13 cellular contexts compared by ENCODE assay signal in genomic region chr2:28709101-28709500, GRCh38. TPM values are rescaled to one million over a fixed set of nuclear protein-coding genes. Genes with fewer than 3 reads are reported as not detected.
DNase-seq lines count a peak whose midpoint lies in the region; ATAC-seq and TF ChIP-seq lines count a peak whose summit lies in the region.
"Had no signal": no experiment of that assay in that cellular context is flagged by ENCODE, and none has a peak within 500 bp of the region (broad histone marks: within the 10 kb centered on the region; RNA-seq: fewer than 3 reads in every experiment).

No MANE protein-coding gene starts in this region.

- no peak overlapping the region for H2BK120ac ChIP-seq in mesendoderm (ENCODE audit: low read depth, low read length)

- no peak overlapping the region for H3K23ac ChIP-seq in mesendoderm (ENCODE audit: low read length)

- WGBS in upper lobe of left lung, 2 donors = 53 to 59% methylated on average over 8 of the region's 8 CpGs
- no CpG with 5 or more reads among the region's 8 CpGs for WGBS in mesendoderm (ENCODE audit: extremely low coverage, insufficient coverage, low lambda C conversion rate)

- peaks cover 22% of the 10 kb centered on the region for H3K9me3 Mint-ChIP-seq in dendritic cell treated with granulocyte-macrophage colony-stimulating factor and Interleukin-4, amounts not matched to agents 40 ng/mL and 50 ng/mL, for 4 days

- H3K27ac ChIP-seq in upper lobe of left lung (peak overlapping the region; percentile 8 to 68 (median 54)), mesendoderm (ENCODE audit: low read depth, low read length) (no peak overlapping the region)
- H3K27ac ChIP-seq: adrenal gland had no signal

- H3K4ac ChIP-seq in mesendoderm (ENCODE audit: low read depth, low read length) = no peak overlapping the region

- H2BK15ac ChIP-seq in mesendoderm (replicated peaks; ENCODE audit: low read depth) = no peak overlapping the region

- H3K4me1 Mint-ChIP-seq in dendritic cell treated with granulocyte-macrophage colony-stimulating factor and Interleukin-4, amounts not matched to agents 40 ng/mL and 50 ng/mL, for 4 days (ENCODE audit: low read depth) = peaks cover 36% of the 10 kb centered on the region

- H3K9ac ChIP-seq in mesendoderm (ENCODE audit: low read length) = no peak overlapping the region

- peak overlapping the region; percentile 52 for H3K27ac Mint-ChIP-seq in dendritic cell treated with granulocyte-macrophage colony-stimulating factor and Interleukin-4, amounts not matched to agents 40 ng/mL and 50 ng/mL, for 4 days
- H3K27ac Mint-ChIP-seq: effector memory CD8-positive, alpha-beta T cell had no signal

- no peaks in the 10 kb centered on the region for H3K79me2 ChIP-seq in mesendoderm (ENCODE audit: control insufficient read depth, insufficient read depth, low read length)

- H3K4me3 Mint-ChIP-seq in dendritic cell treated with granulocyte-macrophage colony-stimulating factor and Interleukin-4, amounts not matched to agents 40 ng/mL and 50 ng/mL, for 4 days = no peak overlapping the region
- H3K4me3 Mint-ChIP-seq: effector memory CD8-positive, alpha-beta T cell had no signal

- no peak overlapping the region for H3K56ac ChIP-seq in mesendoderm (ENCODE audit: low read length)

- no peak for TF ChIP-seq EP300 in upper lobe of left lung (IDR thresholded peaks at IDR 0.05)

- H3K9me3 ChIP-seq in mucosa of descending colon (no peaks in the 10 kb centered on the region), upper lobe of left lung (no peaks in the 10 kb centered on the region)
- H3K9me3 ChIP-seq: adrenal gland had no signal

- intact Hi-C loops in dendritic cell treated with granulocyte-macrophage colony-stimulating factor and Interleukin-4, amounts not matched to agents 40 ng/mL and 50 ng/mL, for 4 days (cut with micrococcal nuclease) = no loop called here
- intact Hi-C loops in mucosa of descending colon (cut with DNase I, micrococcal nuclease) = no loop called here

- no peak overlapping the region for H2AK5ac ChIP-seq in mesendoderm (ENCODE audit: low read length)

- no peak overlapping the region for H2BK5ac ChIP-seq in mesendoderm (ENCODE audit: low read length)

- peak; percentile 93 for ATAC-seq in mucosa of descending colon
- peak; percentile 49 to 80 for ATAC-seq in upper lobe of left lung (ENCODE audit: low FRiP score in 2 of 2)
- ATAC-seq in HG03095 (IDR thresholded peaks at IDR 0.05; ENCODE audit: unreplicated experiment) = no peak
- ATAC-seq: effector memory CD8-positive, alpha-beta T cell had no signal

- H3K27me3 Mint-ChIP-seq in dendritic cell treated with granulocyte-macrophage colony-stimulating factor and Interleukin-4, amounts not matched to agents 40 ng/mL and 50 ng/mL, for 4 days = no peaks in the 10 kb centered on the region

- H3K27me3 ChIP-seq in upper lobe of left lung (no peaks in the 10 kb centered on the region), mesendoderm (ENCODE audit: insufficient read depth, low read length, poor library complexity) (no peaks in the 10 kb centered on the region)
- H3K27me3 ChIP-seq: adrenal gland had no signal

- H3K4me3 ChIP-seq in mucosa of descending colon (no peak overlapping the region), upper lobe of left lung (no peak overlapping the region), mesendoderm (ENCODE audit: low read length) (no peak overlapping the region)
- H3K4me3 ChIP-seq: adrenal gland had no signal

- no peak overlapping the region for H4K8ac ChIP-seq in mesendoderm (ENCODE audit: low read depth, low read length)

- TF ChIP-seq CTCF in mucosa of descending colon (IDR thresholded peaks at IDR 0.05) = no peak
- no peak for TF ChIP-seq CTCF in upper lobe of left lung (IDR thresholded peaks at IDR 0.05)

- DNase-seq in SHP77 (lab: John Stamatoyannopoulos, UW) = peak; percentile 12 to 49
- DNase-seq in SHP77 treated with DMSO at 0.1 percent for 48 hours (lab: John Stamatoyannopoulos, UW) = no peak
- DNase-seq in mucosa of descending colon = peak; percentile 57 to 66 (median 63)
- DNase-seq in upper lobe of left lung = peak in 1 of 2 donors; percentile 81
- no peak for DNase-seq in mesendoderm
- DNase-seq in COLO668 (lab: John Stamatoyannopoulos, UW; ENCODE audit: unreplicated experiment) = no peak
- DNase-seq: activated T-cell treated with anti-CD3 and anti-CD28 coated beads for 4 hours; effector memory CD8-positive, alpha-beta T cell; Kasumi-1; NCI-H524 had no signal

- H3K4me2 ChIP-seq in mesendoderm (ENCODE audit: low read length) = no peak overlapping the region

- H3K36me3 ChIP-seq in mucosa of descending colon (ENCODE audit: low read depth) = no peaks in the 10 kb centered on the region
- no peaks in the 10 kb centered on the region for H3K36me3 ChIP-seq in upper lobe of left lung
- no peaks in the 10 kb centered on the region for H3K36me3 ChIP-seq in mesendoderm (ENCODE audit: control insufficient read depth, insufficient read depth, low read length)
- H3K36me3 ChIP-seq: adrenal gland had no signal

- TF ChIP-seq POLR2A in upper lobe of left lung (IDR thresholded peaks at IDR 0.05) = no peak

- H3K4me1 ChIP-seq in mucosa of descending colon (ENCODE audit: low read depth) = no peaks in the 10 kb centered on the region
- peaks cover 0 to 7% (median 6%) of the 10 kb centered on the region in 4 donors for H3K4me1 ChIP-seq in upper lobe of left lung
- H3K4me1 ChIP-seq in mesendoderm (ENCODE audit: control insufficient read depth, low read depth, low read length) = no peaks in the 10 kb centered on the region
- H3K4me1 ChIP-seq: adrenal gland had no signal

- no peak overlapping the region for H4K5ac ChIP-seq in mesendoderm (ENCODE audit: low read length)

- no peak overlapping the region for H3K18ac ChIP-seq in mesendoderm (ENCODE audit: low read length)

- no peaks in the 10 kb centered on the region for H3K79me1 ChIP-seq in mesendoderm (ENCODE audit: low read length)

- H3K36me3 Mint-ChIP-seq in dendritic cell treated with granulocyte-macrophage colony-stimulating factor and Interleukin-4, amounts not matched to agents 40 ng/mL and 50 ng/mL, for 4 days (ENCODE audit: low read depth) = peaks cover 5% of the 10 kb centered on the region

RNA-seq across cellular contexts. Expression of gene PPP1CB, which starts 42.5 kb away (rescaled TPM):
- total RNA-seq in mucosa of descending colon (100 to 1,000 TPM; 302 to 439 (median 308) TPM), upper lobe of left lung (100 to 1,000 TPM in 5 of 6 donors, 10 to 100 TPM in 1; 83.0 to 255 (median 222) TPM)
- polyA plus RNA-seq in mesendoderm (2013, experiment 1 of 2) = 75.3 TPM
- 76.4 TPM for polyA plus RNA-seq in mesendoderm (2013, experiment 2 of 2)

Comparison
In these comparisons a context has a peak if more than half of its experiments do, and no peak if none do; other contexts are left out.
1. DNase-seq: peak in SHP77 (2 of 2) and mucosa of descending colon (3 of 3); none in SHP77 treated with DMSO at 0.1 percent for 48 hours (single experiment), mesendoderm (single experiment) and COLO668 (single experiment).